ENCODE assay signal across 11 cellular contexts in genomic region chr12:107736914-107737313, GRCh38. TPM values are rescaled to one million over a fixed set of nuclear protein-coding genes. Genes with fewer than 3 reads are reported as not detected.
A peak's percentile ranks its signal among the peaks of the same experiment; 100 is the strongest.
DNase-seq lines count a peak whose midpoint lies in the region; ATAC-seq, FAIRE-seq and TF ChIP-seq lines count a peak whose summit lies in the region.
"Had no signal": no experiment of that assay in that cellular context is flagged by ENCODE, and none has a peak within 500 bp of the region (broad histone marks: within the 10 kb centered on the region; RNA-seq: fewer than 3 reads in every experiment).

No MANE protein-coding gene starts in this region.

- H3K27ac ChIP-seq in astrocyte (ENCODE audit: low read depth, low read length) = no peak overlapping the region
- no peak overlapping the region for H3K27ac ChIP-seq in esophagus squamous epithelium
- no peak overlapping the region for H3K27ac ChIP-seq in ascending aorta

- no peak overlapping the region for H2AFZ ChIP-seq in astrocyte (ENCODE audit: low read depth, low read length)

- no peak overlapping the region for H3K27ac Mint-ChIP-seq in astrocyte (ENCODE audit: unreplicated experiment)
- H3K27ac Mint-ChIP-seq: activated CD8-positive, alpha-beta memory T cell treated with anti-CD3 and anti-CD28 coated beads, Interleukin-2, amount 10 ng/mL, durations not matched to agents 7 days and 5 days had no signal

- TF ChIP-seq POLR2A in esophagus squamous epithelium (IDR thresholded peaks at IDR 0.05) = no peak

- peak; percentile 34 for FAIRE-seq in astrocyte (lab: Jason Lieb, UNC)

- no peak overlapping the region for H3K9ac ChIP-seq in astrocyte (ENCODE audit: low read length)

- peaks cover 86% of the 10 kb centered on the region for H3K36me3 ChIP-seq in astrocyte (ENCODE audit: insufficient read depth, low read length)
- peaks cover 10 to 98% (median 43%) of the 10 kb centered on the region in 3 donors for H3K36me3 ChIP-seq in esophagus squamous epithelium
- peaks cover 73 to 90% of the 10 kb centered on the region in 2 donors for H3K36me3 ChIP-seq in ascending aorta
- H3K36me3 ChIP-seq in MG63 = peaks cover 78% of the 10 kb centered on the region

- H3K4me2 ChIP-seq in astrocyte (ENCODE audit: low read length) = no peak overlapping the region

- H4K20me1 ChIP-seq in astrocyte (ENCODE audit: insufficient read depth, low read length) = peaks cover 33% of the 10 kb centered on the region

- peaks cover 6% of the 10 kb centered on the region for H3K79me2 ChIP-seq in astrocyte (ENCODE audit: insufficient read depth, low read length)

- no peaks in the 10 kb centered on the region for H3K9me3 ChIP-seq in astrocyte (ENCODE audit: insufficient read depth, low read depth, low read length)
- H3K9me3 ChIP-seq in esophagus squamous epithelium = no peaks in the 10 kb centered on the region
- no peaks in the 10 kb centered on the region for H3K9me3 ChIP-seq in ascending aorta
- no peaks in the 10 kb centered on the region for H3K9me3 ChIP-seq in MG63

- peak; percentile 99 for ATAC-seq in GM18498 (IDR thresholded peaks at IDR 0.05; ENCODE audit: unreplicated experiment)
- peak; percentile 99 for ATAC-seq in GM21447 (IDR thresholded peaks at IDR 0.05; ENCODE audit: unreplicated experiment)
- ATAC-seq in HG03432 (IDR thresholded peaks at IDR 0.05; ENCODE audit: unreplicated experiment) = peak; percentile 93
- ATAC-seq: activated CD8-positive, alpha-beta memory T cell treated with anti-CD3 and anti-CD28 coated beads, Interleukin-2, amount 10 ng/mL, durations not matched to agents 7 days and 5 days had no signal

- WGBS in esophagus squamous epithelium, 2 donors = 80 to 85% methylated on average over 4 of the region's 4 CpGs

- H3K4me3 ChIP-seq in astrocyte (ENCODE audit: insufficient read depth, low read depth, low read length) (no peak overlapping the region), esophagus squamous epithelium (no peak overlapping the region), ascending aorta (no peak overlapping the region), MG63 (no peak overlapping the region)

- no peak overlapping the region for H3K4me3 Mint-ChIP-seq in astrocyte (ENCODE audit: unreplicated experiment)
- H3K4me3 Mint-ChIP-seq: activated CD8-positive, alpha-beta memory T cell treated with anti-CD3 and anti-CD28 coated beads, Interleukin-2, amount 10 ng/mL, durations not matched to agents 7 days and 5 days had no signal

- H3K4me1 ChIP-seq in astrocyte (ENCODE audit: insufficient read depth, low read length) = no peaks in the 10 kb centered on the region
- peaks cover 0 to 3% (median 0%) of the 10 kb centered on the region in 3 donors for H3K4me1 ChIP-seq in esophagus squamous epithelium
- H3K4me1 ChIP-seq in ascending aorta = no peaks in the 10 kb centered on the region

- H3K9me3 Mint-ChIP-seq in astrocyte (ENCODE audit: unreplicated experiment) = no peaks in the 10 kb centered on the region

- DNase-seq in astrocyte (ENCODE audit: low read depth) = no peak
- DNase-seq in esophagus squamous epithelium (lab: John Stamatoyannopoulos, UW) = no peak
- DNase-seq in ascending aorta (ENCODE audit: low spot score in 2 of 2) = no peak
- no peak for DNase-seq in MG63
- no peak for DNase-seq in SHP77 treated with DMSO at 0.1 percent for 48 hours (lab: John Stamatoyannopoulos, UW)
- DNase-seq: activated CD8-positive, alpha-beta memory T cell treated with anti-CD3 and anti-CD28 coated beads, Interleukin-2, amount 10 ng/mL, durations not matched to agents 7 days and 5 days; midbrain; NCI-H2227 treated with DMSO at 0.1 percent for 48 hours had no signal

- H3K27me3 ChIP-seq in astrocyte (ENCODE audit: insufficient read depth, low read length) = no peaks in the 10 kb centered on the region
- H3K27me3 ChIP-seq in esophagus squamous epithelium = no peaks in the 10 kb centered on the region
- no peaks in the 10 kb centered on the region for H3K27me3 ChIP-seq in ascending aorta
- H3K27me3 ChIP-seq in MG63 = no peaks in the 10 kb centered on the region

- TF ChIP-seq CTCF in astrocyte (IDR thresholded peaks at IDR 0.05; ENCODE audit: insufficient read depth, low read depth, low read length) (no peak), esophagus squamous epithelium (IDR thresholded peaks at IDR 0.05) (no peak), ascending aorta (IDR thresholded peaks at IDR 0.05) (no peak)

- H3K36me3 Mint-ChIP-seq in astrocyte (ENCODE audit: low read depth, unreplicated experiment) = peaks cover 21% of the 10 kb centered on the region

- intact Hi-C loops in esophagus squamous epithelium (cut with DNase I) = no loop called here
- intact Hi-C loops in ascending aorta (cut with DNase I) = no loop called here

- no peaks in the 10 kb centered on the region for H3K27me3 Mint-ChIP-seq in astrocyte (ENCODE audit: low read depth, unreplicated experiment)
- H3K27me3 Mint-ChIP-seq: activated CD8-positive, alpha-beta memory T cell treated with anti-CD3 and anti-CD28 coated beads, Interleukin-2, amount 10 ng/mL, durations not matched to agents 7 days and 5 days had no signal

- H3K4me1 Mint-ChIP-seq in astrocyte (ENCODE audit: low read depth, unreplicated experiment) = peaks cover 4% of the 10 kb centered on the region

RNA-seq across cellular contexts. Expression of gene PRDM4, which starts 24.0 kb away (rescaled TPM):
- total RNA-seq in astrocyte = 22.8 and 30.5 TPM in 2 replicates
- total RNA-seq in esophagus squamous epithelium = 10 to 100 TPM; 11.4 to 24.8 (median 22.9) TPM
- 7.3 TPM for total RNA-seq in ascending aorta
- 14.6 and 20.9 TPM in 2 replicates for total RNA-seq in MG63 (2014; rRNA removed; shearing (Covaris generic); ENCODE audit: low replicate concordance)

RNA-seq across cellular contexts. Expression of gene ASCL4, which starts 37.6 kb away (rescaled TPM):
- not detected in 2 replicates for total RNA-seq in astrocyte
- under 1 TPM in 1 of 4 donors, not detected in 3; 0.19 TPM for total RNA-seq in esophagus squamous epithelium
- total RNA-seq in ascending aorta = not detected
- total RNA-seq in MG63 (2014; rRNA removed; shearing (Covaris generic); ENCODE audit: low replicate concordance) = not detected in 2 replicates
- total RNA-seq: activated CD8-positive, alpha-beta memory T cell treated with anti-CD3 and anti-CD28 coated beads, Interleukin-2, amount 10 ng/mL, durations not matched to agents 7 days and 5 days had no signal

RNA-seq across cellular contexts. Expression of gene PWP1, which starts 51.3 kb away (rescaled TPM):
- 67.2 and 72.4 TPM in 2 replicates for total RNA-seq in astrocyte
- 10 to 100 TPM; 36.9 to 91.0 (median 48.7) TPM for total RNA-seq in esophagus squamous epithelium
- total RNA-seq in ascending aorta = 57.3 TPM
- 29.2 and 47.3 TPM in 2 replicates for total RNA-seq in MG63 (2014; rRNA removed; shearing (Covaris generic); ENCODE audit: low replicate concordance)
